25 cellular contexts compared by ENCODE assay signal in the genomic region with DNA sequence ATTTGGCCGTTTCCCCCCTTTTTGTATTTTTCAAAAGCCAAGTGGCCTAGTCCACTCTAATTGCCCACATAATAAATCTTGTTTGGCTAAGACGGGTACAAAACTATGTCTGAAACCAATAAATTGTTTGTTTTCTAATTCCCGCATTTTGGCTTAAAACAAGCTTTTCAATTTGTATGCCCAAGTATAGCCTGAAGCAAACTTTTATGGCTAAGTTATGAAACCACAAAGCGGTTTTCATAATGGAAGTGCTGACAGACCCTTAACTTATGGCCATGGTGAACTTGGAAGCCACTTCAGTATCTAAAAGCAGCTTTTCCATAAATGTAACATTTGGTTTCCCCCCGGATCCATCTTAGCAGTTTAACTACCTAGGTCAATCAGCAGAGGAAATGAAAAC.
"Had no signal": no experiment of that assay in that cellular context is flagged by ENCODE, and none has a peak within 500 bp of the region (broad histone marks: within the 10 kb centered on the region; RNA-seq: fewer than 3 reads in every experiment).

No MANE protein-coding gene starts in this region.

- H3K4me1 Mint-ChIP-seq: activated B cell treated with CpG ODN at 0.5 μM for 24 hours had no signal

- H3K9me3 ChIP-seq: adrenal gland, SJCRH30 had no signal

- DNase-seq: activated B cell treated with CpG ODN at 0.5 μM for 24 hours; activated CD4-positive, alpha-beta T cell treated with anti-CD3 and anti-CD28 coated beads for 1 hour; activated CD4-positive, alpha-beta T cell treated with anti-CD3 and anti-CD28 coated beads, Interleukin-2, amount 50 U/mL, for 1 hour; activated CD8-positive, alpha-beta memory T cell treated with anti-CD3 and anti-CD28 coated beads, Interleukin-2, amount 50 U/mL, for 48 hours; activated CD8-positive, alpha-beta T cell treated with anti-CD3 and anti-CD28 coated beads for 36 hours; activated naive CD4-positive, alpha-beta T cell treated with anti-CD3 and anti-CD28 coated beads, Interleukin-2, amount 50 U/mL, for 16 hours; activated naive CD8-positive, alpha-beta T cell treated with anti-CD3 and anti-CD28 coated beads, Interleukin-2, amount 10 ng/mL, durations not matched to agents 7 days and 5 days; activated T-cell treated with anti-CD3 and anti-CD28 coated beads, Interleukin-2, amount 50 U/mL, for 1 hour; adrenal gland; anterior cingulate cortex; cerebellar nuclear complex; MM.1S; NCI-H1105; NCI-H1436; NCI-H1694 treated with DMSO at 0.1 percent for 48 hours; NCI-H2029 treated with DMSO at 0.1 percent for 48 hours; NCI-H345; NCI-H510A; NCI-H526 treated with DMSO at 0.1 percent for 48 hours; NCI-H82; RPMI8226 had no signal

- FAIRE-seq: colon had no signal

- H3K27ac Mint-ChIP-seq: activated B cell treated with CpG ODN at 0.5 μM for 24 hours; activated CD8-positive, alpha-beta T cell treated with anti-CD3 and anti-CD28 coated beads for 36 hours; activated naive CD8-positive, alpha-beta T cell treated with anti-CD3 and anti-CD28 coated beads, Interleukin-2, amount 10 ng/mL, durations not matched to agents 7 days and 5 days; T-helper 1 cell treated with Interleukin-12 subunit alpha and Interleukin-12 subunit beta and Interleukin-4 antibody, amounts not matched to agents 30 μg/mL and 1 μg/mL, for 36 hours had no signal

- H3K27me3 ChIP-seq: adrenal gland, SJCRH30 had no signal

- H3K9me3 Mint-ChIP-seq: activated B cell treated with CpG ODN at 0.5 μM for 24 hours; activated CD8-positive, alpha-beta T cell treated with anti-CD3 and anti-CD28 coated beads for 36 hours; activated naive CD8-positive, alpha-beta T cell treated with anti-CD3 and anti-CD28 coated beads, Interleukin-2, amount 10 ng/mL, durations not matched to agents 7 days and 5 days; T-helper 1 cell treated with Interleukin-12 subunit alpha and Interleukin-12 subunit beta and Interleukin-4 antibody, amounts not matched to agents 30 μg/mL and 1 μg/mL, for 36 hours had no signal

- H3K36me3 Mint-ChIP-seq: activated naive CD8-positive, alpha-beta T cell treated with anti-CD3 and anti-CD28 coated beads, Interleukin-2, amount 10 ng/mL, durations not matched to agents 7 days and 5 days had no signal

- ATAC-seq: activated CD8-positive, alpha-beta T cell treated with anti-CD3 and anti-CD28 coated beads for 36 hours; Right ventricle myocardium inferior had no signal

- H3K4me3 Mint-ChIP-seq: activated B cell treated with CpG ODN at 0.5 μM for 24 hours; activated CD8-positive, alpha-beta T cell treated with anti-CD3 and anti-CD28 coated beads for 36 hours; activated naive CD8-positive, alpha-beta T cell treated with anti-CD3 and anti-CD28 coated beads, Interleukin-2, amount 10 ng/mL, durations not matched to agents 7 days and 5 days; T-helper 1 cell treated with Interleukin-12 subunit alpha and Interleukin-12 subunit beta and Interleukin-4 antibody, amounts not matched to agents 30 μg/mL and 1 μg/mL, for 36 hours had no signal

- H3K4me3 ChIP-seq: adrenal gland, SJCRH30 had no signal

- H3K27ac ChIP-seq: adrenal gland, SJCRH30 had no signal
